1 cellular context compared by ENCODE assay signal in genomic region chr3:197456271-197457091, GRCh38.
A peak's percentile ranks its signal among the peaks of the same experiment; 100 is the strongest.
TF ChIP-seq lines count a peak whose summit lies in the region.

No MANE protein-coding gene starts in this region.

TF ChIP-seq in K562, 482 proteins besides CTCF, POLR2A, EP300 and RAD21 (continued from another document and continues in another):
- TF ChIP-seq NFATC3 (IDR thresholded peaks at IDR 0.05) (no peak), SFPQ (IDR thresholded peaks at IDR 0.05; ENCODE audit: low read depth, low read length) (no peak), POLR2H (tag; IDR thresholded peaks at IDR 0.05; ENCODE audit: low read depth) (no peak), HINFP (tag; conservative IDR thresholded peaks at IDR 0.05; ENCODE audit: low read depth) (no peak), EHMT2 (IDR thresholded peaks at IDR 0.05) (peak; percentile 40; the same call in 1 of the 2 replicates), BRCA1 (IDR thresholded peaks at IDR 0.05) (no peak), BRCA1 (CRISPR knock-in tag; IDR thresholded peaks at IDR 0.05) (no peak), DDX20 (tag; IDR thresholded peaks at IDR 0.05; ENCODE audit: low read depth) (no peak), EZH2 (IDR thresholded peaks at IDR 0.05; ENCODE audit: borderline replicate concordance, low read depth, low read length) (no peak), NKRF (IDR thresholded peaks at IDR 0.05; ENCODE audit: borderline replicate concordance) (no peak), TARDBP (IDR thresholded peaks at IDR 0.05) (no peak), ZNF408 (CRISPR knock-in tag; IDR thresholded peaks at IDR 0.05; ENCODE audit: low read depth) (no peak), SMARCA5 (IDR thresholded peaks at IDR 0.05) (no peak), BRD4 (IDR thresholded peaks at IDR 0.05) (no peak), HSF4 (CRISPR knock-in tag; IDR thresholded peaks at IDR 0.05; ENCODE audit: borderline replicate concordance) (no peak), RBM15 (IDR thresholded peaks at IDR 0.05; ENCODE audit: insufficient read depth, low read length) (no peak), SREBF1 (IDR thresholded peaks at IDR 0.05; ENCODE audit: borderline replicate concordance, low read depth, low read length) (no peak), E4F1 (CRISPR knock-in tag; IDR thresholded peaks at IDR 0.05; ENCODE audit: borderline replicate concordance) (no peak), SNAPC5 (CRISPR knock-in tag; IDR thresholded peaks at IDR 0.05) (no peak), GMEB1 (CRISPR knock-in tag; IDR thresholded peaks at IDR 0.05) (no peak), MNT (conservative IDR thresholded peaks at IDR 0.05) (peak in 1 of 2 experiments; percentile 47; a peak in 1 of 4 replicates), TRIM28 (IDR thresholded peaks at IDR 0.05) (no peak), GATAD2B (IDR thresholded peaks at IDR 0.05; ENCODE audit: borderline replicate concordance) (no peak), HMBOX1 (IDR thresholded peaks at IDR 0.05) (no peak), RHOXF2B (CRISPR knock-in tag; conservative IDR thresholded peaks at IDR 0.05) (no peak), CHD4 (IDR thresholded peaks at IDR 0.05; ENCODE audit: insufficient read depth, insufficient replicate concordance, low read depth, low read length, poor library complexity, severe bottlenecking) (no peak), TEAD1 (CRISPR knock-in tag; IDR thresholded peaks at IDR 0.05) (peak in 1 of 2 experiments; percentile 77; a peak in 1 of 4 replicates), DPF2 (IDR thresholded peaks at IDR 0.05) (no peak), VEZF1 (CRISPR knock-in tag; IDR thresholded peaks at IDR 0.05) (no peak), ELF2 (CRISPR knock-in tag; IDR thresholded peaks at IDR 0.05) (peak; percentile 60; the same call in 1 of the 2 replicates), TCF7L2 (IDR thresholded peaks at IDR 0.05; ENCODE audit: low read depth, low read length) (no peak), KDM2B (CRISPR knock-in tag; IDR thresholded peaks at IDR 0.05) (0 out of 2 replicates have a peak, but pooled peaks have one; percentile 14), ZNF282 (CRISPR knock-in tag; IDR thresholded peaks at IDR 0.05) (no peak), ZNF311 (CRISPR knock-in tag; IDR thresholded peaks at IDR 0.05) (no peak), CBFA2T2 (conservative IDR thresholded peaks at IDR 0.05) (peak; percentile 43), NR0B1 (IDR thresholded peaks at IDR 0.05; ENCODE audit: partially characterized antibody) (no peak), FIP1L1 (IDR thresholded peaks at IDR 0.05; ENCODE audit: low read depth, low read length, poor library complexity, severe bottlenecking) (no peak), HNRNPK (IDR thresholded peaks at IDR 0.05; ENCODE audit: low read depth, low read length, poor library complexity, severe bottlenecking) (no peak), ELF1 (tag; IDR thresholded peaks at IDR 0.05) (peak; percentile 74), MYNN (IDR thresholded peaks at IDR 0.05) (no peak), MYNN (CRISPR knock-in tag; IDR thresholded peaks at IDR 0.05) (no peak), CHCHD3 (CRISPR knock-in tag; IDR thresholded peaks at IDR 0.05) (no peak), PBX2 (CRISPR knock-in tag; IDR thresholded peaks at IDR 0.05; ENCODE audit: low read depth) (no peak), PBX2 (tag; conservative IDR thresholded peaks at IDR 0.05; ENCODE audit: low read depth) (no peak), CBX2 (IDR thresholded peaks at IDR 0.05; ENCODE audit: insufficient read depth, low read length, poor library complexity, severe bottlenecking) (no peak), MEF2D (tag; conservative IDR thresholded peaks at IDR 0.05; ENCODE audit: low read depth) (no peak), BRD9 (IDR thresholded peaks at IDR 0.05; ENCODE audit: low read depth, partially characterized antibody) (no peak), MTF1 (CRISPR knock-in tag; IDR thresholded peaks at IDR 0.05; ENCODE audit: borderline replicate concordance) (no peak), NRF1 (conservative IDR thresholded peaks at IDR 0.05 in 1 of 2, IDR thresholded peaks at IDR 0.05 in 1 of 2) (no peak), MYC (IDR thresholded peaks at IDR 0.05; ENCODE audit: low read depth, low read length) (peak; percentile 71), MYC (CRISPR knock-in tag; IDR thresholded peaks at IDR 0.05; ENCODE audit: borderline replicate concordance, low read depth) (no peak), XRCC5 (IDR thresholded peaks at IDR 0.05; ENCODE audit: low read depth, low read length) (no peak)
